Comparison of ENCODE assay signal across 1 cellular context in the genomic region with DNA sequence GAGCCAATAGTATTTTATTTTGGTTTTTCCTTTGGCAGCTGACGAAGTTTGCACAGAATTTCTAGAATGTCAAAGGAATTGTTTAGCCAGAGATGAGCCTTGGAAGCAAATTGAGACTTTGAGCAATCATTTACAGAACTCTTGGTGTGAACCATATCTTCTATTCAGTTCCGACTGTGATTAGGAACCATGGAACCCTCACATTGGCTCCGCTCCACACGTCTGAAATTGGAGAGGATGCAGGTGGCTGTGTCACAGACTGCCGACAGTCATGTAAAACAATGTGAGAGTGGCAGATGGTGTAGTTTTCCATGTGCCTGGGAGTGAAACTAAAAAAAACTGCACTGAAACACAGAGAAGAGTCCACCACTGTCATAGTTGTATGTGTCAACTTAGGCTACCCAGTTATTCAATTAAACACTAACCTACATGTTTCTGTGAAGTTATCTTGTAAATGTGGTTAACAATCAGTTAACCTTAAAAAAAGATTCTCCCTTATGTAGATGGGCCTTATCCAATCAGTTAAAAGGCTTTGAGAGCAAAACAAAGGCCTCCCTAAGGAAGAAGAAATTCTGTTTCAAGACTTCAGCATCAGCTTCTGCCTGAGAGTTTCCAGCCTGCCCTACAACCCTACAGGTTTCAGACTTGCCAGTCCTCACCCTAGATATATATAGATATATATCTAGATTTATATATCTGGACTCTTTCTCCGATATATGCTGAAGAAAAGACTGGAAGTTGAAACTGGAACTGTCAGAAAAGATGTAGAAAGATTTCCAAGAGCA.
TF ChIP-seq lines count a peak whose summit lies in the region.

No MANE protein-coding gene starts in this region.

TF ChIP-seq in IMR-90, 13 proteins besides CTCF, POLR2A, EP300 and RAD21:
- TF ChIP-seq NFE2L2 (IDR thresholded peaks at IDR 0.05; ENCODE audit: low read depth, low read length) (no peak), SMC3 (IDR thresholded peaks at IDR 0.05; ENCODE audit: low read depth, low read length) (no peak), FOS (IDR thresholded peaks at IDR 0.05; ENCODE audit: low read depth, low read length) (no peak), RFX5 (IDR thresholded peaks at IDR 0.05; ENCODE audit: low read depth, low read length) (no peak)
- TF ChIP-seq, protein P1, sequence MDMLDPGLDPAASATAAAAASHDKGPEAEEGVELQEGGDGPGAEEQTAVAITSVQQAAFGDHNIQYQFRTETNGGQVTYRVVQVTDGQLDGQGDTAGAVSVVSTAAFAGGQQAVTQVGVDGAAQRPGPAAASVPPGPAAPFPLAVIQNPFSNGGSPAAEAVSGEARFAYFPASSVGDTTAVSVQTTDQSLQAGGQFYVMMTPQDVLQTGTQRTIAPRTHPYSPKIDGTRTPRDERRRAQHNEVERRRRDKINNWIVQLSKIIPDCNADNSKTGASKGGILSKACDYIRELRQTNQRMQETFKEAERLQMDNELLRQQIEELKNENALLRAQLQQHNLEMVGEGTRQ (IDR thresholded peaks at IDR 0.05; ENCODE audit: low read depth, low read length) = no peak
- TF ChIP-seq, protein P2, sequence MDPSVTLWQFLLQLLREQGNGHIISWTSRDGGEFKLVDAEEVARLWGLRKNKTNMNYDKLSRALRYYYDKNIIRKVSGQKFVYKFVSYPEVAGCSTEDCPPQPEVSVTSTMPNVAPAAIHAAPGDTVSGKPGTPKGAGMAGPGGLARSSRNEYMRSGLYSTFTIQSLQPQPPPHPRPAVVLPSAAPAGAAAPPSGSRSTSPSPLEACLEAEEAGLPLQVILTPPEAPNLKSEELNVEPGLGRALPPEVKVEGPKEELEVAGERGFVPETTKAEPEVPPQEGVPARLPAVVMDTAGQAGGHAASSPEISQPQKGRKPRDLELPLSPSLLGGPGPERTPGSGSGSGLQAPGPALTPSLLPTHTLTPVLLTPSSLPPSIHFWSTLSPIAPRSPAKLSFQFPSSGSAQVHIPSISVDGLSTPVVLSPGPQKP (IDR thresholded peaks at IDR 0.05; ENCODE audit: borderline replicate concordance, low read depth, low read length) = no peak
TF ChIP-seq in IMR-90: peak in this region for 0.
